In genomic region chr17:75205793-75206163, GRCh38 we compare ENCODE assay signal across 1 cellular context.
A peak's percentile ranks its signal among the peaks of the same experiment; 100 is the strongest.
TF ChIP-seq lines count a peak whose summit lies in the region.

No MANE protein-coding gene starts in this region.

TF ChIP-seq in A549, 52 proteins besides CTCF, POLR2A, EP300 and RAD21 (continued from another document):
- TF ChIP-seq MAZ (IDR thresholded peaks at IDR 0.05; ENCODE audit: borderline replicate concordance, low read depth, low read length) = no peak
- no peak for TF ChIP-seq HOXB13 (CRISPR knock-in tag; IDR thresholded peaks at IDR 0.05; ENCODE audit: low read depth)
- TF ChIP-seq RCOR1 (IDR thresholded peaks at IDR 0.05; ENCODE audit: low read depth, low read length) = no peak
- TF ChIP-seq ELK1 (IDR thresholded peaks at IDR 0.05; ENCODE audit: low read depth, low read length) = no peak
- TF ChIP-seq HDAC2 (IDR thresholded peaks at IDR 0.05) = peak; percentile 37; the same call in 1 of the 2 replicates
- peak; percentile 66 for TF ChIP-seq PHF8 (IDR thresholded peaks at IDR 0.05; ENCODE audit: borderline replicate concordance, low read depth)
- TF ChIP-seq TP53 (CRISPR knock-in tag; IDR thresholded peaks at IDR 0.05) = no peak
TF ChIP-seq in A549: peak in this region for 3.
